8 cellular contexts compared by ENCODE assay signal in the genomic region with DNA sequence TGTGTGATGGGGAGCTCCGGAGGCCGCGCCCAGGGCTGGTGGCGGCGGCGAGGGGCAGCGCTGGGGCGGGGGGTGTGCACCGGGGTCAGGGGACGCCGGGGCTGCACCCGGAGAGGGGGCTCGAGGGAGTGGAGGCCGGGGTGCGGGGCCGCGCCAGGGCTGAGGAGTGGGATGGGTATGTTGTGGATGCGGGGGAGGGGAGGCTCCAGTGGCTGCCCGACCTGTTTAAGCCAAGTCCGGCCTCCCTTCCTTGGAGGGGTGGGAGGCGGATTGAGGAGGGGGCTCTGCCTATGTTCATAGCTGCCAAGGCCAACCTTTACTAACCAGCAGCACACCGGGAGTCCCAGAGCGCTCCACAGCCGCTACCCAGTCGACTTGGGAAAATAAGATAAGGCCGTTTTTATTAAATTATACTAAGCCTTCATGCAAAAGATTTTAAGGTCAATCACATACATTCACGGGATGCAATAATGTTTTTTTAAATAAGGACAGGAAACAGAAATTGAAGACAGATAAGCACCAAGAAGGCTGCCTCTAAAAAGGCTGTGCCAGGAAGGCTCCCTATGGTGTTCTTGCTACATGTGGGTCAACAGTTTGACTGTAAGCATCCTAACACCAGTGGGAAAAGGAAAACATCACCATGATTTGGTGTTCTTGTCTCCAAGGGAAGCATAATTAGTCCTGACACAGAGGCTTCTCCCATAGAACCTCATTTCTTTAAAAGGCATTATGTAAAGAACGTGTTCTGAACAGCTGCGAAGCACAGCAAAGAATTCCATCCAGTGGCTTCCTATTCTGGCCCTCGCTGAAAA. TPM values are rescaled to one million over a fixed set of nuclear protein-coding genes. Genes with fewer than 3 reads are reported as not detected.
A peak's percentile ranks its signal among the peaks of the same experiment; 100 is the strongest.
DNase-seq lines count a peak whose midpoint lies in the region; ATAC-seq and TF ChIP-seq lines count a peak whose summit lies in the region.

No MANE protein-coding gene starts in this region.

- H3K36me3 ChIP-seq in psoas muscle (ENCODE audit: insufficient read depth in 1 of 2, low read depth in 1 of 2): no peaks in the 10 kb centered on the region

- peaks cover 18% of the 10 kb centered on the region for H3K4me1 Mint-ChIP-seq in activated naive CD4-positive, alpha-beta T cell treated with anti-CD3 and anti-CD28 coated beads, Interleukin-2, amount 50 U/mL, for 24 hours

- 16 to 28% (median 19%) methylated on average over 19 to 30 of the region's 30 CpGs for WGBS in psoas muscle, 3 donors

- H3K4me3 ChIP-seq in psoas muscle: peak overlapping the region; percentile 84

- H3K27ac Mint-ChIP-seq in activated naive CD4-positive, alpha-beta T cell treated with anti-CD3 and anti-CD28 coated beads, Interleukin-2, amount 50 U/mL, for 24 hours: no peak overlapping the region

- H3K27ac ChIP-seq in psoas muscle: peak overlapping the region; percentile 75

- no peaks in the 10 kb centered on the region for H3K9me3 Mint-ChIP-seq in activated naive CD4-positive, alpha-beta T cell treated with anti-CD3 and anti-CD28 coated beads, Interleukin-2, amount 50 U/mL, for 24 hours

- H3K27me3 Mint-ChIP-seq in activated naive CD4-positive, alpha-beta T cell treated with anti-CD3 and anti-CD28 coated beads, Interleukin-2, amount 50 U/mL, for 24 hours: no peaks in the 10 kb centered on the region

- no peaks in the 10 kb centered on the region for H3K36me3 Mint-ChIP-seq in activated naive CD4-positive, alpha-beta T cell treated with anti-CD3 and anti-CD28 coated beads, Interleukin-2, amount 50 U/mL, for 24 hours

- no peaks in the 10 kb centered on the region for H3K9me3 ChIP-seq in psoas muscle

- peak; percentile 22 for ATAC-seq in HG03103 (IDR thresholded peaks at IDR 0.05; ENCODE audit: low read depth, unreplicated experiment)
- peak in 2 of 4 donors; percentile 15 for ATAC-seq in psoas muscle

- no peak for DNase-seq in activated naive CD4-positive, alpha-beta T cell (lab: John Stamatoyannopoulos, UW)
- DNase-seq in SW480 (ENCODE audit: low spot score) (peak; percentile 40), fibroblast of peridontal ligament (ENCODE audit: extremely low read depth) (peak; percentile 25), psoas muscle (no peak), NCI-H446 treated with DMSO at 0.1 percent for 48 hours (lab: John Stamatoyannopoulos, UW) (no peak), GOT3 (lab: John Stamatoyannopoulos, UW) (no peak)

- peaks cover 6% of the 10 kb centered on the region for H3K4me1 ChIP-seq in psoas muscle

- intact Hi-C loops in psoas muscle (cut with DNase I): no loop called here

- no peak for TF ChIP-seq CTCF in psoas muscle (IDR thresholded peaks at IDR 0.05)

- H3K4me3 Mint-ChIP-seq in activated naive CD4-positive, alpha-beta T cell treated with anti-CD3 and anti-CD28 coated beads, Interleukin-2, amount 50 U/mL, for 24 hours: peak overlapping the region; percentile 75

- no peaks in the 10 kb centered on the region for H3K27me3 ChIP-seq in psoas muscle (ENCODE audit: insufficient read depth in 3 of 3, low read length in 2 of 3)

RNA-seq across cellular contexts. Expression of gene HLCS, which starts 0.6 kb away (rescaled TPM):
- total RNA-seq in psoas muscle: 10 to 100 TPM in 3 of 4 donors, 1 to 10 TPM in 1; 8.1 to 13.5 (median 11.6) TPM
- 1 to 10 TPM; 3.6 to 5.1 (median 3.7) TPM for polyA plus RNA-seq in psoas muscle

RNA-seq across cellular contexts. Expression of gene RIPPLY3, which starts 39.5 kb away (rescaled TPM):
- not detected for total RNA-seq in psoas muscle
- not detected for polyA plus RNA-seq in psoas muscle

Comparison
In these comparisons a context has a peak if more than half of its experiments do, and no peak if none do; other contexts are left out.
1. DNase-seq: peak in SW480 (single experiment) and fibroblast of peridontal ligament (single experiment); none in activated naive CD4-positive, alpha-beta T cell (0 of 4), psoas muscle (0 of 2), NCI-H446 treated with DMSO at 0.1 percent for 48 hours (single experiment) and GOT3 (single experiment).